19 cellular contexts compared by ENCODE assay signal in genomic region chr11:130480166-130480565, GRCh38. TPM values are rescaled to one million over a fixed set of nuclear protein-coding genes. Genes with fewer than 3 reads are reported as not detected.
DNase-seq lines count a peak whose midpoint lies in the region; ATAC-seq and TF ChIP-seq lines count a peak whose summit lies in the region.
"Had no signal": no experiment of that assay in that cellular context is flagged by ENCODE, and none has a peak within 500 bp of the region (broad histone marks: within the 10 kb centered on the region; RNA-seq: fewer than 3 reads in every experiment).

No MANE protein-coding gene starts in this region.

- peak overlapping the region; percentile 41 to 93 for H3K27ac ChIP-seq in right atrium auricular region
- H3K27ac ChIP-seq in ascending aorta: peak overlapping the region; percentile 75 to 86
- H3K27ac ChIP-seq in aorta (ENCODE audit: low read depth in 1 of 2, low read length in 2 of 2): peak overlapping the region; percentile 68 to 69
- H3K27ac ChIP-seq: neural progenitor cell, VCaP had no signal

- intact Hi-C loops in Right ventricle myocardium inferior (cut with DNase I) (no loop called here), ascending aorta (cut with DNase I) (loop anchor here (5.0 kb wide), 1 partner anchor 132 kb away; no protein-coding TSS in a partner anchor), aorta (cut with DNase I) (no loop called here)

- no peaks in the 10 kb centered on the region for H3K9me3 ChIP-seq in right atrium auricular region
- H3K9me3 ChIP-seq in ascending aorta: no peaks in the 10 kb centered on the region
- no peaks in the 10 kb centered on the region for H3K9me3 ChIP-seq in aorta (ENCODE audit: control insufficient read depth, low read length)
- H3K9me3 ChIP-seq: upper lobe of right lung had no signal

- WGBS in aorta, 2 donors: 37 to 47% methylated on average over 6 of the region's 6 CpGs

- H3K27me3 ChIP-seq in right atrium auricular region (no peaks in the 10 kb centered on the region), ascending aorta (no peaks in the 10 kb centered on the region), aorta (ENCODE audit: control insufficient read depth in 1 of 2, insufficient read depth in 2 of 2, low read length in 1 of 2) (no peaks in the 10 kb centered on the region)
- H3K27me3 ChIP-seq: neural progenitor cell, upper lobe of right lung had no signal

- no peak for TF ChIP-seq CTCF in right atrium auricular region (IDR thresholded peaks at IDR 0.05)
- no peak for TF ChIP-seq CTCF in ascending aorta (IDR thresholded peaks at IDR 0.05)

- ATAC-seq in Right ventricle myocardium inferior: no peak
- no peak for ATAC-seq in aorta (ENCODE audit: low FRiP score)
- ATAC-seq: effector memory CD8-positive, alpha-beta T cell; stimulated activated naive CD8-positive, alpha-beta T cell treated with anti-CD3 and anti-CD28 coated beads, Interleukin-15, Interleukin-2, amounts not matched to agents 100 U/mL and 50 U/mL, for 24 hours; upper lobe of right lung had no signal

- H3K4me3 ChIP-seq in right atrium auricular region (no peak overlapping the region), ascending aorta (no peak overlapping the region), aorta (ENCODE audit: low read length in 2 of 2) (no peak overlapping the region)
- H3K4me3 ChIP-seq: neural progenitor cell, upper lobe of right lung had no signal

- H3K4me1 ChIP-seq in right atrium auricular region (peaks cover 0 to 65% of the 10 kb centered on the region in 2 donors), ascending aorta (peaks cover 11 to 31% of the 10 kb centered on the region in 2 donors), aorta (ENCODE audit: control insufficient read depth in 1 of 2, insufficient read depth in 2 of 2, low read length in 2 of 2) (peaks cover 0 to 7% of the 10 kb centered on the region in 2 donors)

- DNase-seq in right atrium auricular region (ENCODE audit: low spot score) (no peak), Right ventricle myocardium inferior (ENCODE audit: missing footprints) (no peak), ascending aorta (ENCODE audit: low spot score in 2 of 2) (peak in 1 of 2 donors; percentile 52), iPS-NIHi7 (ENCODE audit: extremely low spot score) (peak; percentile 8), aorta (no peak), AG08395 (ENCODE audit: low spot score) (no peak), NCI-H187 treated with DMSO at 0.1 percent for 48 hours (lab: John Stamatoyannopoulos, UW) (no peak), NCI-H1436 treated with DMSO at 0.1 percent for 48 hours (lab: John Stamatoyannopoulos, UW) (no peak)
- DNase-seq: activated CD4-positive, alpha-beta memory T cell treated with anti-CD3 and anti-CD28 coated beads, Interleukin-2, amount 10 ng/mL, durations not matched to agents 7 days and 5 days; activated T-cell treated with anti-CD3 and anti-CD28 coated beads, Interleukin-2, amount 50 U/mL, for 1 hour; DMS79 treated with DMSO at 0.1 percent for 48 hours; effector memory CD8-positive, alpha-beta T cell; NCI-H2029 treated with DMSO at 0.1 percent for 48 hours; NCI-H510A treated with DMSO at 0.1 percent for 48 hours; stimulated activated naive CD8-positive, alpha-beta T cell treated with anti-CD3 and anti-CD28 coated beads, Interleukin-15, Interleukin-2, amounts not matched to agents 100 U/mL and 50 U/mL, for 24 hours; upper lobe of right lung had no signal

- H3K36me3 ChIP-seq in right atrium auricular region: no peaks in the 10 kb centered on the region
- H3K36me3 ChIP-seq in ascending aorta: no peaks in the 10 kb centered on the region
- H3K36me3 ChIP-seq in aorta (ENCODE audit: control insufficient read depth in 1 of 2, insufficient read depth in 2 of 2, low read length in 1 of 2): no peaks in the 10 kb centered on the region
- H3K36me3 ChIP-seq: neural progenitor cell, upper lobe of right lung had no signal

RNA-seq across cellular contexts. Expression of gene ADAMTS15, which starts 31.7 kb away (rescaled TPM):
- total RNA-seq in right atrium auricular region (10 to 100 TPM; 17.5 to 21.2 TPM), Right ventricle myocardium inferior (45.6 TPM), ascending aorta (20.4 TPM), aorta (10 to 100 TPM in 1 of 2 donors, 1 to 10 TPM in 1; 8.0 to 16.0 TPM)
- polyA plus RNA-seq in aorta: 1 to 10 TPM; 1.9 to 4.6 TPM
- total RNA-seq: activated CD4-positive, alpha-beta memory T cell treated with anti-CD3 and anti-CD28 coated beads, Interleukin-2, amount 10 ng/mL, durations not matched to agents 7 days and 5 days; T-helper 1 cell treated with Interleukin-12 subunit alpha and Interleukin-12 subunit beta and Interleukin-4 antibody, amounts not matched to agents 30 ng/mL and 1 ng/mL, for 36 hours had no signal

RNA-seq across cellular contexts. Expression of gene ADAMTS8, which starts 51.8 kb away (rescaled TPM):
- total RNA-seq in right atrium auricular region (1 to 10 TPM; 2.5 to 7.8 TPM), Right ventricle myocardium inferior (0.57 TPM), ascending aorta (0.64 TPM), aorta (10 to 100 TPM in 1 of 2 donors, 1 to 10 TPM in 1; 8.7 to 64.9 TPM)
- 1 to 10 TPM; 3.3 to 5.7 TPM for polyA plus RNA-seq in aorta
- total RNA-seq: activated CD4-positive, alpha-beta memory T cell treated with anti-CD3 and anti-CD28 coated beads, Interleukin-2, amount 10 ng/mL, durations not matched to agents 7 days and 5 days; T-helper 1 cell treated with Interleukin-12 subunit alpha and Interleukin-12 subunit beta and Interleukin-4 antibody, amounts not matched to agents 30 ng/mL and 1 ng/mL, for 36 hours had no signal
